In the genomic region with DNA sequence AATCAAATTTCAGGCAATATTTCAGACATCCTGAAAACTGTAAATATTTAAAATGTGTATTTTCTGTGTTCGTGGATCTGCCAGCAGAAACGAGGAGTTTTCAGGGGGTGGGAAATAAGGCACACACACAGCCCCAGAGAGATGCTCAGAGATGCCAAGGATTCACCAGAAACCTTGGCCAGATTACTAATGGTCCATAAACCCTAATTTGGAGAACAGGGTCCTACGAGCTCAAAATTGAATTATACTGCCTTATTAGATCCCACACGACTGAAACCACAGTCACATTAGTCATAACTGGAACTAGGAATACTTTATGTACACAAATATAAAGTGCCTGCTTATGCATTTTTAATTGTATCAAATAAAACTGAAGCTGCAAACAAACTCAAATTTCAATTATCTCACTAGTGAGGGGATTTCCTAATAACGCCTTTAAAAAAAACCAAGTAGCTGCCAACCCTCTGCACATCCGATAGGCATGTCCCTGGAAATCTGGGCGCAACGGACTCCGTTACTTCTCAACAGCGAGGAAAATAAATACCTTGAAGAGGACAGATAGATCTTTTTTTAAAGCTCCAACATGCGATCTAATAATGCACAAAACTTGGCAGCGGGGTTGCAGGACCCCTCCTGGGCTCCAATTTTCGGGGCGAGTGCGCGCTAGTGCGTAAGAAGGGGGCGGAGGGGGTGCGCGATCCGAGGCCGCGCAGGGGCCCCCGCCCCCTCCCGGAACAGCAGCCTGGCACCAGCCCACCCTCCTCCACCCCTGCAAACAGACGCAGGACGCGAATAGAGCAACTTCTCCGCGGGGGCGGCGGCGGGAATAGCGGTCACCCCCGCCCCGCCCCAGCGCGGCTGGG, we compare ENCODE assay signal across 8 cellular contexts. TPM values are rescaled to one million over a fixed set of nuclear protein-coding genes. Genes with fewer than 3 reads are reported as not detected.
DNase-seq lines count a peak whose midpoint lies in the region; ATAC-seq, FAIRE-seq and TF ChIP-seq lines count a peak whose summit lies in the region.

No MANE protein-coding gene starts in this region.

- H3K9me3 Mint-ChIP-seq in T-helper 1 cell treated with Interleukin-12 subunit alpha and Interleukin-12 subunit beta and Interleukin-4 antibody, amounts not matched to agents 30 μg/mL and 1 μg/mL, for 36 hours = no peaks in the 10 kb centered on the region
- no peaks in the 10 kb centered on the region for H3K9me3 Mint-ChIP-seq in brain

- peak overlapping the region; percentile 6 for H3K27ac ChIP-seq in keratinocyte (ENCODE audit: control insufficient read depth, insufficient read depth, low read length)

- peak overlapping the region; percentile 49 for H2AFZ ChIP-seq in keratinocyte (ENCODE audit: control insufficient read depth, low read length)

- no peaks in the 10 kb centered on the region for H3K9me1 ChIP-seq in keratinocyte (ENCODE audit: control insufficient read depth, extremely low read depth, insufficient read depth, low read length)

- H3K4me2 ChIP-seq in keratinocyte (ENCODE audit: control insufficient read depth, extremely low read depth, insufficient read depth, low read depth, low read length) = peak overlapping the region; percentile 92

- FAIRE-seq in keratinocyte (lab: Jason Lieb, UNC) = no peak

- H3K9ac ChIP-seq in keratinocyte (ENCODE audit: control insufficient read depth, extremely low read depth, insufficient read depth, low read length) = peak overlapping the region; percentile 81

- H3K9me3 ChIP-seq in keratinocyte (ENCODE audit: control insufficient read depth, low read depth, low read length) = no peaks in the 10 kb centered on the region

- H3K27me3 Mint-ChIP-seq in T-helper 1 cell treated with Interleukin-12 subunit alpha and Interleukin-12 subunit beta and Interleukin-4 antibody, amounts not matched to agents 30 μg/mL and 1 μg/mL, for 36 hours (ENCODE audit: low read depth) = peaks cover 19% of the 10 kb centered on the region
- H3K27me3 Mint-ChIP-seq in brain = peaks cover 13% of the 10 kb centered on the region

- peak overlapping the region; percentile 87 for H3K4me3 ChIP-seq in AG09309 (ENCODE audit: control insufficient read depth, low read depth, low read length)
- peak overlapping the region; percentile 62 to 84 (median 79) for H3K4me3 ChIP-seq in keratinocyte (ENCODE audit: control insufficient read depth in 2 of 3, extremely low read depth in 1 of 3, insufficient read depth in 2 of 3, low read depth in 1 of 3, low read length in 3 of 3)

- no peak for ATAC-seq in HG03378 (IDR thresholded peaks at IDR 0.05; ENCODE audit: unreplicated experiment)

- peak overlapping the region; percentile 91 for H3K4me3 Mint-ChIP-seq in T-helper 1 cell treated with Interleukin-12 subunit alpha and Interleukin-12 subunit beta and Interleukin-4 antibody, amounts not matched to agents 30 μg/mL and 1 μg/mL, for 36 hours
- H3K4me3 Mint-ChIP-seq in brain = peak overlapping the region; percentile 92 to 97 (median 95)

- no peak for TF ChIP-seq CTCF in AG09309 (IDR thresholded peaks at IDR 0.05; ENCODE audit: control insufficient read depth, insufficient read depth, low read depth, low read length, missing control alignments)
- TF ChIP-seq CTCF in brain (conservative IDR thresholded peaks at IDR 0.05) = no peak
- no peak for TF ChIP-seq CTCF in keratinocyte (optimal IDR thresholded peaks at IDR 0.05 in 1 of 3, IDR thresholded peaks at IDR 0.05 in 1 of 3, conservative IDR thresholded peaks at IDR 0.05 in 1 of 3; ENCODE audit: extremely low read depth in 1 of 3, insufficient read depth in 2 of 3, low read length in 3 of 3)

- dilution Hi-C loops in keratinocyte (cut with MboI; ENCODE audit: extremely low pct_ligation_motif_present, low sequenced_read_pairs) = no loop called here

- peaks cover 12% of the 10 kb centered on the region for H3K4me1 ChIP-seq in keratinocyte (ENCODE audit: control insufficient read depth, extremely low read depth, insufficient read depth, low read length)

- peaks cover 33% of the 10 kb centered on the region for H3K79me2 ChIP-seq in keratinocyte (ENCODE audit: control insufficient read depth, insufficient read depth, low read length)

- H3K36me3 Mint-ChIP-seq in T-helper 1 cell treated with Interleukin-12 subunit alpha and Interleukin-12 subunit beta and Interleukin-4 antibody, amounts not matched to agents 30 μg/mL and 1 μg/mL, for 36 hours (ENCODE audit: low read depth) = no peaks in the 10 kb centered on the region
- H3K36me3 Mint-ChIP-seq in brain = peaks cover 9% of the 10 kb centered on the region

- H3K36me3 ChIP-seq in keratinocyte (ENCODE audit: control insufficient read depth in 2 of 2, extremely low read depth in 1 of 2, insufficient read depth in 2 of 2, low read length in 2 of 2) = no peaks in the 10 kb centered on the region

- H3K4me1 Mint-ChIP-seq in T-helper 1 cell treated with Interleukin-12 subunit alpha and Interleukin-12 subunit beta and Interleukin-4 antibody, amounts not matched to agents 30 μg/mL and 1 μg/mL, for 36 hours (ENCODE audit: low read depth) = peaks cover 29% of the 10 kb centered on the region
- H3K4me1 Mint-ChIP-seq in brain = peaks cover 59% of the 10 kb centered on the region

- H4K20me1 ChIP-seq in keratinocyte (ENCODE audit: control insufficient read depth, extremely low read depth, insufficient read depth, low read length) = no peaks in the 10 kb centered on the region

- peak overlapping the region; percentile 78 for H3K27ac Mint-ChIP-seq in T-helper 1 cell treated with Interleukin-12 subunit alpha and Interleukin-12 subunit beta and Interleukin-4 antibody, amounts not matched to agents 30 μg/mL and 1 μg/mL, for 36 hours
- peak overlapping the region; percentile 86 to 94 (median 93) for H3K27ac Mint-ChIP-seq in brain

- H3K27me3 ChIP-seq in keratinocyte (ENCODE audit: control insufficient read depth, extremely low read depth, insufficient read depth, low read length) = no peaks in the 10 kb centered on the region

- TF ChIP-seq POLR2A in GM19099 (IDR thresholded peaks at IDR 0.05; ENCODE audit: extremely low read depth, insufficient read length, low read depth) = peak; percentile 10

- no peak for DNase-seq in AG09309 (ENCODE audit: low read depth)
- peak; percentile 21 for DNase-seq in HK-2 (ENCODE audit: unreplicated experiment)
- DNase-seq in keratinocyte (ENCODE audit: low read depth, low spot score) = no peak
- DNase-seq in stimulated activated CD4-positive, alpha-beta T cell treated with anti-CD3 and anti-CD28 coated beads, Interleukin-15, amount 100 ng/mL, for 24 hours = peak; percentile 48

RNA-seq across cellular contexts. Expression of a gene that starts 0.9 kb away (rescaled TPM):
- polyA plus RNA-seq in brain (ENCODE audit: insufficient read depth, low read depth, low replicate concordance) = 31.1 TPM
- 5.4 to 6.8 TPM (median 6.0 TPM) in 3 replicates for polyA plus RNA-seq in keratinocyte
- polyA plus RNA-seq in keratinocyte (2011; ENCODE audit: low read depth) = 25.4 TPM
- 3.6 and 5.7 TPM in 2 replicates for polyA plus RNA-seq in keratinocyte (2011; cell fraction: cytosol; rRNA removed)
- 21.3 and 25.2 TPM in 2 replicates for polyA plus RNA-seq in keratinocyte (2011; cell fraction: nucleus; rRNA removed)
- polyA plus RNA-seq in keratinocyte (2012; ENCODE audit: low replicate concordance) = 4.6 and 6.4 TPM in 2 replicates
- polyA minus RNA-seq in keratinocyte = 12.6 to 24.0 TPM (median 19.1 TPM) in 3 replicates
- polyA minus RNA-seq in keratinocyte (2011; cell fraction: cytosol; rRNA and poly(A)+ RNA removed) = 4.0 TPM
- 31.4 and 60.3 TPM in 2 replicates for polyA minus RNA-seq in keratinocyte (2011; cell fraction: nucleus; rRNA and poly(A)+ RNA removed)

Comparison
In these comparisons a context has a peak if more than half of its experiments do, and no peak if none do; other contexts are left out.
1. DNase-seq: peak in HK-2 (single experiment) and stimulated activated CD4-positive, alpha-beta T cell treated with anti-CD3 and anti-CD28 coated beads, Interleukin-15, amount 100 ng/mL, for 24 hours (single experiment); none in AG09309 (single experiment) and keratinocyte (single experiment).